Comparison of ENCODE assay signal across 10 cellular contexts in the genomic region with DNA sequence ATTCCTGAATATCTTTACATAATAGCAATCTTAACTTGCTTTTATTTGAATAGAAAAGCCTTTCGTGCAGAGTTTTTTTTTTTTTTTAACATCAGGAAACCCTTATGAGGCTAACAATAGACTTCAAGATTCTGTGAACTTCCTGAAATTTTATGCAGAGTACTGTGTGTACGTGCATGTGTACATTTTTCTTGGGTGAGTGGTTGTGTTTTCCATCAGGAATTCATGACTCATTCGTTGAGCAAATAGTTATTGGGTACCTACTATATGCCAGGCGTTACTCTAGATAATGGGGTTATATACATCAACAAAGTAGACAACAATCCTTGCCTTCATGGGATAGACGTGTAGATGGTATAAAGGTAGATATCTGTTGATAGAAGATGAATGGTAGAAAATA. TPM values are rescaled to one million over a fixed set of nuclear protein-coding genes. Genes with fewer than 3 reads are reported as not detected.
DNase-seq lines count a peak whose midpoint lies in the region; ATAC-seq, FAIRE-seq and TF ChIP-seq lines count a peak whose summit lies in the region.
"Had no signal": no experiment of that assay in that cellular context is flagged by ENCODE, and none has a peak within 500 bp of the region (broad histone marks: within the 10 kb centered on the region; RNA-seq: fewer than 3 reads in every experiment).

No MANE protein-coding gene starts in this region.

- no peak overlapping the region for H3K4me3 ChIP-seq in epithelial cell of esophagus (ENCODE audit: low read length)
- H3K4me3 ChIP-seq in pancreas = no peak overlapping the region

- intact Hi-C loops in pancreas (cut with DNase I) = no loop called here

- DNase-seq in DMS53 treated with DMSO at 0.1 percent for 48 hours (lab: John Stamatoyannopoulos, UW; ENCODE audit: unreplicated experiment) (peak; percentile 83), MV-4-11 (lab: John Stamatoyannopoulos, UW) (peak; percentile 45), epithelial cell of esophagus (ENCODE audit: low read depth) (peak; percentile 89), pancreas (no peak), NCI-H2171 treated with DMSO at 0.1 percent for 48 hours (lab: John Stamatoyannopoulos, UW) (no peak), left lobe of liver (ENCODE audit: low spot score) (no peak), activated T-cell treated with anti-CD3 and anti-CD28 coated beads for 4 hours (no peak)
- DNase-seq: aorta, NCI-H1417 had no signal

- peak overlapping the region in 1 of 4 donors; percentile 16 for H3K27ac ChIP-seq in pancreas

- WGBS in pancreas, 2 donors = 52 to 74% methylated on average over 5 of the region's 5 CpGs

- H3K27me3 ChIP-seq in pancreas = no peaks in the 10 kb centered on the region

- H3K4me1 ChIP-seq in pancreas = no peaks in the 10 kb centered on the region

- no peak for TF ChIP-seq CTCF in epithelial cell of esophagus (IDR thresholded peaks at IDR 0.05; ENCODE audit: insufficient read depth, low read depth, low read length, missing control alignments)
- no peak for TF ChIP-seq CTCF in pancreas (IDR thresholded peaks at IDR 0.05)

- H3K9me3 ChIP-seq in pancreas = no peaks in the 10 kb centered on the region

- peak in 3 of 4 donors; percentile 22 to 62 (median 58) for ATAC-seq in pancreas
- no peak for ATAC-seq in HG02588 (IDR thresholded peaks at IDR 0.05; ENCODE audit: unreplicated experiment)
- no peak for ATAC-seq in left lobe of liver

- no peak for FAIRE-seq in pancreas (lab: Jason Lieb, UNC)

- no peaks in the 10 kb centered on the region for H3K36me3 ChIP-seq in pancreas

RNA-seq across cellular contexts. Expression of gene MRPL1, which starts 59.1 kb away (rescaled TPM):
- total RNA-seq in pancreas (10 to 100 TPM in 4 of 6 donors, 1 to 10 TPM in 2; 8.0 to 16.0 (median 12.4) TPM), left lobe of liver (13.8 TPM)
- polyA plus RNA-seq in pancreas = 10 to 100 TPM; 21.5 to 27.7 TPM

Comparison
In these comparisons a context has a peak if more than half of its experiments do, and no peak if none do; other contexts are left out.
1. DNase-seq: peak in DMS53 treated with DMSO at 0.1 percent for 48 hours (single experiment), MV-4-11 (single experiment) and epithelial cell of esophagus (single experiment); none in pancreas (0 of 6), NCI-H2171 treated with DMSO at 0.1 percent for 48 hours (single experiment), left lobe of liver (single experiment) and activated T-cell treated with anti-CD3 and anti-CD28 coated beads for 4 hours (single experiment).
2. ATAC-seq: peak in pancreas (3 of 4); none in HG02588 (single experiment) and left lobe of liver (single experiment).